Comparison of ENCODE assay signal across 1 cellular context in the genomic region with DNA sequence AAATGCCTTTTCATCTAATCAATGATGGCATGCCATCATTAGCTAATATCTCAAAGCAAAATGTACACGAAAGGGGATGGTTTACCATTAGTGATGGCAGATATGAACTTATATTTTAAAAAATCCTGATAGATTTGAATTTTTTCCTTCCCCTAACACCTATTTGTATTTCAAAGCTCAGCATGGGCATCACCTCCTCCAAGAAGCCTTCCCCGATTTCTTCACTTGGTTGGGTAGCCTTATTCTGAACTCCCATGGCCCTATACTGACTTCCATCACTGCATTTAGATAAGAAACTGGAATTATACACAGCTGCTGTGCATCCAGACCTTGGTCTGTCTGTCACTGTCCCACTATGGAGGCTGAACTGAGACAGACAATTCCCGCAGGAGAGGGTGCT.
A peak's percentile ranks its signal among the peaks of the same experiment; 100 is the strongest.
TF ChIP-seq lines count a peak whose summit lies in the region.

No MANE protein-coding gene starts in this region.

TF ChIP-seq in K562, 482 proteins besides CTCF, POLR2A, EP300 and RAD21:
- TF ChIP-seq RBM25 (IDR thresholded peaks at IDR 0.05; ENCODE audit: low read depth, low read length, severe bottlenecking) (peak; percentile 70), ZFP36 (IDR thresholded peaks at IDR 0.05; ENCODE audit: low read depth, low read length, partially characterized antibody) (peak; percentile 94), ZKSCAN8 (CRISPR knock-in tag; IDR thresholded peaks at IDR 0.05) (no peak), KAT8 (IDR thresholded peaks at IDR 0.05; ENCODE audit: low read depth) (no peak), MAZ (CRISPR knock-in tag; conservative IDR thresholded peaks at IDR 0.05 in 1 of 2, IDR thresholded peaks at IDR 0.05 in 1 of 2) (no peak), ZKSCAN1 (IDR thresholded peaks at IDR 0.05; ENCODE audit: low read depth, low read length) (no peak), ZEB2 (IDR thresholded peaks at IDR 0.05) (no peak), BHLHE40 (IDR thresholded peaks at IDR 0.05; ENCODE audit: low read length) (no peak), ARHGAP35 (IDR thresholded peaks at IDR 0.05; ENCODE audit: partially characterized antibody) (no peak)
- TF ChIP-seq, protein P1, sequence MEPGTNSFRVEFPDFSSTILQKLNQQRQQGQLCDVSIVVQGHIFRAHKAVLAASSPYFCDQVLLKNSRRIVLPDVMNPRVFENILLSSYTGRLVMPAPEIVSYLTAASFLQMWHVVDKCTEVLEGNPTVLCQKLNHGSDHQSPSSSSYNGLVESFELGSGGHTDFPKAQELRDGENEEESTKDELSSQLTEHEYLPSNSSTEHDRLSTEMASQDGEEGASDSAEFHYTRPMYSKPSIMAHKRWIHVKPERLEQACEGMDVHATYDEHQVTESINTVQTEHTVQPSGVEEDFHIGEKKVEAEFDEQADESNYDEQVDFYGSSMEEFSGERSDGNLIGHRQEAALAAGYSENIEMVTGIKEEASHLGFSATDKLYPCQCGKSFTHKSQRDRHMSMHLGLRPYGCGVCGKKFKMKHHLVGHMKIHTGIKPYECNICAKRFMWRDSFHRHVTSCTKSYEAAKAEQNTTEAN (CRISPR knock-in tag; IDR thresholded peaks at IDR 0.05), result no peak
- TF ChIP-seq, protein P2, sequence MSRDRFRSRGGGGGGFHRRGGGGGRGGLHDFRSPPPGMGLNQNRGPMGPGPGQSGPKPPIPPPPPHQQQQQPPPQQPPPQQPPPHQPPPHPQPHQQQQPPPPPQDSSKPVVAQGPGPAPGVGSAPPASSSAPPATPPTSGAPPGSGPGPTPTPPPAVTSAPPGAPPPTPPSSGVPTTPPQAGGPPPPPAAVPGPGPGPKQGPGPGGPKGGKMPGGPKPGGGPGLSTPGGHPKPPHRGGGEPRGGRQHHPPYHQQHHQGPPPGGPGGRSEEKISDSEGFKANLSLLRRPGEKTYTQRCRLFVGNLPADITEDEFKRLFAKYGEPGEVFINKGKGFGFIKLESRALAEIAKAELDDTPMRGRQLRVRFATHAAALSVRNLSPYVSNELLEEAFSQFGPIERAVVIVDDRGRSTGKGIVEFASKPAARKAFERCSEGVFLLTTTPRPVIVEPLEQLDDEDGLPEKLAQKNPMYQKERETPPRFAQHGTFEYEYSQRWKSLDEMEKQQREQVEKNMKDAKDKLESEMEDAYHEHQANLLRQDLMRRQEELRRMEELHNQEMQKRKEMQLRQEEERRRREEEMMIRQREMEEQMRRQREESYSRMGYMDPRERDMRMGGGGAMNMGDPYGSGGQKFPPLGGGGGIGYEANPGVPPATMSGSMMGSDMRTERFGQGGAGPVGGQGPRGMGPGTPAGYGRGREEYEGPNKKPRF (IDR thresholded peaks at IDR 0.05; ENCODE audit: low read depth, low read length), result no peak
- TF ChIP-seq, protein P3, sequence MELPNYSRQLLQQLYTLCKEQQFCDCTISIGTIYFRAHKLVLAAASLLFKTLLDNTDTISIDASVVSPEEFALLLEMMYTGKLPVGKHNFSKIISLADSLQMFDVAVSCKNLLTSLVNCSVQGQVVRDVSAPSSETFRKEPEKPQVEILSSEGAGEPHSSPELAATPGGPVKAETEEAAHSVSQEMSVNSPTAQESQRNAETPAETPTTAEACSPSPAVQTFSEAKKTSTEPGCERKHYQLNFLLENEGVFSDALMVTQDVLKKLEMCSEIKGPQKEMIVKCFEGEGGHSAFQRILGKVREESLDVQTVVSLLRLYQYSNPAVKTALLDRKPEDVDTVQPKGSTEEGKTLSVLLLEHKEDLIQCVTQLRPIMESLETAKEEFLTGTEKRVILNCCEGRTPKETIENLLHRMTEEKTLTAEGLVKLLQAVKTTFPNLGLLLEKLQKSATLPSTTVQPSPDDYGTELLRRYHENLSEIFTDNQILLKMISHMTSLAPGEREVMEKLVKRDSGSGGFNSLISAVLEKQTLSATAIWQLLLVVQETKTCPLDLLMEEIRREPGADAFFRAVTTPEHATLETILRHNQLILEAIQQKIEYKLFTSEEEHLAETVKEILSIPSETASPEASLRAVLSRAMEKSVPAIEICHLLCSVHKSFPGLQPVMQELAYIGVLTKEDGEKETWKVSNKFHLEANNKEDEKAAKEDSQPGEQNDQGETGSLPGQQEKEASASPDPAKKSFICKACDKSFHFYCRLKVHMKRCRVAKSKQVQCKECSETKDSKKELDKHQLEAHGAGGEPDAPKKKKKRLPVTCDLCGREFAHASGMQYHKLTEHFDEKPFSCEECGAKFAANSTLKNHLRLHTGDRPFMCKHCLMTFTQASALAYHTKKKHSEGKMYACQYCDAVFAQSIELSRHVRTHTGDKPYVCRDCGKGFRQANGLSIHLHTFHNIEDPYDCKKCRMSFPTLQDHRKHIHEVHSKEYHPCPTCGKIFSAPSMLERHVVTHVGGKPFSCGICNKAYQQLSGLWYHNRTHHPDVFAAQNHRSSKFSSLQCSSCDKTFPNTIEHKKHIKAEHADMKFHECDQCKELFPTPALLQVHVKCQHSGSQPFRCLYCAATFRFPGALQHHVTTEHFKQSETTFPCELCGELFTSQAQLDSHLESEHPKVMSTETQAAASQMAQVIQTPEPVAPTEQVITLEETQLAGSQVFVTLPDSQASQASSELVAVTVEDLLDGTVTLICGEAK (IDR thresholded peaks at IDR 0.05), result no peak
- TF ChIP-seq, protein P3 (CRISPR knock-in tag; IDR thresholded peaks at IDR 0.05), result no peak
- TF ChIP-seq, protein P4, sequence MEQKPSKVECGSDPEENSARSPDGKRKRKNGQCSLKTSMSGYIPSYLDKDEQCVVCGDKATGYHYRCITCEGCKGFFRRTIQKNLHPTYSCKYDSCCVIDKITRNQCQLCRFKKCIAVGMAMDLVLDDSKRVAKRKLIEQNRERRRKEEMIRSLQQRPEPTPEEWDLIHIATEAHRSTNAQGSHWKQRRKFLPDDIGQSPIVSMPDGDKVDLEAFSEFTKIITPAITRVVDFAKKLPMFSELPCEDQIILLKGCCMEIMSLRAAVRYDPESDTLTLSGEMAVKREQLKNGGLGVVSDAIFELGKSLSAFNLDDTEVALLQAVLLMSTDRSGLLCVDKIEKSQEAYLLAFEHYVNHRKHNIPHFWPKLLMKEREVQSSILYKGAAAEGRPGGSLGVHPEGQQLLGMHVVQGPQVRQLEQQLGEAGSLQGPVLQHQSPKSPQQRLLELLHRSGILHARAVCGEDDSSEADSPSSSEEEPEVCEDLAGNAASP (IDR thresholded peaks at IDR 0.05), result no peak
